In genomic region chr1:21289127-21289526, GRCh38 we compare ENCODE assay signal across 8 cellular contexts. TPM values are rescaled to one million over a fixed set of nuclear protein-coding genes. Genes with fewer than 3 reads are reported as not detected.
A peak's percentile ranks its signal among the peaks of the same experiment; 100 is the strongest.
DNase-seq lines count a peak whose midpoint lies in the region; ATAC-seq and TF ChIP-seq lines count a peak whose summit lies in the region.

No MANE protein-coding gene starts in this region.

- peak overlapping the region; percentile 66 for H3K4me3 Mint-ChIP-seq in endodermal cell

- H3K4me1 ChIP-seq in OCI-LY7 (ENCODE audit: insufficient read depth, low read length, poor library complexity, severe bottlenecking): peaks cover 59% of the 10 kb centered on the region
- peaks cover 13% of the 10 kb centered on the region for H3K4me1 ChIP-seq in endodermal cell (ENCODE audit: control insufficient read depth, insufficient read depth, low read length)
- peaks cover 85 to 88% of the 10 kb centered on the region in 2 experiments for H3K4me1 ChIP-seq in neutrophil (ENCODE audit: control insufficient read depth in 1 of 2, insufficient read depth in 1 of 2, low read depth in 1 of 2, low read length in 1 of 2)

- H3K4me2 ChIP-seq in OCI-LY7 (ENCODE audit: low read length): 0 out of 2 replicates have a peak overlapping the region, but pooled peaks have one; percentile 95

- H3K4me1 Mint-ChIP-seq in endodermal cell: peaks cover 30% of the 10 kb centered on the region

- 80 to 90% methylated on average over 4 to 8 of the region's 8 CpGs for WGBS in endodermal cell (ENCODE audit: insufficient coverage in 1 of 2, insufficient read length in 1 of 2), 2 experiments

- TF ChIP-seq CTCF in BJ (IDR thresholded peaks at IDR 0.05; ENCODE audit: insufficient read depth, low read depth, low read length) (no peak), OCI-LY7 (conservative IDR thresholded peaks at IDR 0.05; ENCODE audit: low read length) (no peak), endodermal cell (conservative IDR thresholded peaks at IDR 0.05) (no peak), neutrophil (IDR thresholded peaks at IDR 0.05) (no peak)

- no TSS peak for BruUV-seq in OCI-LY7 (replicated peaks; lab: Mats Ljungman, UMichigan)

- H3K27ac Mint-ChIP-seq in endodermal cell: no peak overlapping the region

- H4K20me1 ChIP-seq in OCI-LY7 (ENCODE audit: insufficient read depth, low read length): peaks cover 5% of the 10 kb centered on the region; the same call in 1 of the 2 replicates

- peak overlapping the region; percentile 71 for H3K4me3 ChIP-seq in BJ (ENCODE audit: low read depth, low read length)
- H3K4me3 ChIP-seq in OCI-LY7 (ENCODE audit: low read depth, low read length, poor library complexity, severe bottlenecking): no peak overlapping the region
- peak overlapping the region; percentile 75 for H3K4me3 ChIP-seq in endodermal cell (ENCODE audit: low read length)
- peak overlapping the region; percentile 84 to 95 for H3K4me3 ChIP-seq in neutrophil (ENCODE audit: low read depth in 1 of 2, low read length in 1 of 2)

- H3K9ac ChIP-seq in endodermal cell (ENCODE audit: extremely low read depth, low read length, poor library complexity, severe bottlenecking): no peak overlapping the region

- H3K27me3 ChIP-seq in BJ (ENCODE audit: control insufficient read depth, insufficient read depth, low read length) (no peaks in the 10 kb centered on the region), endodermal cell (ENCODE audit: control insufficient read depth, insufficient read depth, low read length, poor library complexity, severe bottlenecking) (no peaks in the 10 kb centered on the region), neutrophil (no peaks in the 10 kb centered on the region)

- H3K36me3 ChIP-seq in BJ (ENCODE audit: control insufficient read depth, insufficient read depth, low read length) (peaks cover 1% of the 10 kb centered on the region; the same call in 1 of the 2 replicates), OCI-LY7 (ENCODE audit: insufficient read depth, low read length) (no peaks in the 10 kb centered on the region), endodermal cell (ENCODE audit: control insufficient read depth, insufficient read depth, low read length) (no peaks in the 10 kb centered on the region), neutrophil (peaks cover 13% of the 10 kb centered on the region)

- no peak for ATAC-seq in GM18868 (IDR thresholded peaks at IDR 0.05; ENCODE audit: unreplicated experiment)

- H3K27me3 Mint-ChIP-seq in endodermal cell (ENCODE audit: insufficient read depth): no peaks in the 10 kb centered on the region

- CTCF ChIA-PET in BJ (lab: Yijun Ruan, JAX) (interaction anchor here (1.1 to 4.9 kb wide), 2 partner anchors 19 to 34 kb away, joined by 4 to 15 read pairs; no protein-coding TSS in a partner anchor), OCI-LY7 (lab: Charles Lee; ENCODE audit: unreplicated experiment) (no interaction called here)

- no peak overlapping the region for H3K27ac ChIP-seq in OCI-LY7 (ENCODE audit: low read depth, low read length, poor library complexity, severe bottlenecking)
- H3K27ac ChIP-seq in endodermal cell (ENCODE audit: low read depth, low read length): no peak overlapping the region
- H3K27ac ChIP-seq in neutrophil: peak overlapping the region; percentile 97

- no peaks in the 10 kb centered on the region for H3K36me3 Mint-ChIP-seq in endodermal cell (ENCODE audit: low read depth)

- H3K9me3 Mint-ChIP-seq in endodermal cell: no peaks in the 10 kb centered on the region

- DNase-seq in BJ (ENCODE audit: low read depth) (no peak), OCI-LY7 (ENCODE audit: low spot score) (no peak), endodermal cell (no peak), NOMO-1 treated with dmso at 0.1 percent for 144 hours (lab: John Stamatoyannopoulos, UW; ENCODE audit: unreplicated experiment) (no peak), anterior cingulate cortex (lab: John Stamatoyannopoulos, UW) (no peak)
- no peak for DNase-seq in effector CD8-positive, alpha-beta T cell (lab: John Stamatoyannopoulos, UW)

- intact Hi-C loops in OCI-LY7 (cut with micrococcal nuclease; ENCODE audit: unreplicated experiment): no loop called here

- POLR2A ChIA-PET in BJ (lab: Charles Lee): no interaction called here
- POLR2A ChIA-PET in OCI-LY7 (lab: Charles Lee): interaction anchor here (0.7 kb wide), 1 partner anchor 82 kb away, joined by 3 read pairs; no protein-coding TSS in a partner anchor

- H3K9me3 ChIP-seq in OCI-LY7 (ENCODE audit: low read length) (no peaks in the 10 kb centered on the region), endodermal cell (ENCODE audit: control insufficient read depth, low read length) (no peaks in the 10 kb centered on the region), neutrophil (no peaks in the 10 kb centered on the region)

- no peak overlapping the region for H2AFZ ChIP-seq in OCI-LY7 (ENCODE audit: low read length)

- no peaks in the 10 kb centered on the region for H3K9me2 ChIP-seq in OCI-LY7 (ENCODE audit: insufficient read depth, low read length)

- H3K79me2 ChIP-seq in OCI-LY7 (ENCODE audit: insufficient read depth, low read depth, low read length): no peaks in the 10 kb centered on the region; the same call in 1 of the 2 replicates

RNA-seq across cellular contexts. Expression of gene ECE1, which starts 1.1 kb away (rescaled TPM):
- polyA plus RNA-seq in BJ (2011; rRNA removed): 70.7 and 150 TPM in 2 replicates
- polyA minus RNA-seq in BJ (2011; rRNA and poly(A)+ RNA removed): 47.0 and 47.5 TPM in 2 replicates
- total RNA-seq in OCI-LY7 (2014; rRNA removed; shearing (Covaris generic)): 13.5 and 20.0 TPM in 2 replicates
- total RNA-seq in OCI-LY7 (2022): 25.3 and 32.8 TPM in 2 replicates
- 10 to 100 TPM; 47.8 to 57.9 TPM for total RNA-seq in endodermal cell
- 38.8 TPM for polyA plus RNA-seq in endodermal cell (2013, experiment 1 of 2)
- polyA plus RNA-seq in endodermal cell (2013, experiment 2 of 2): 42.8 TPM
